ENCODE assay signal across 24 cellular contexts in genomic region chr12:96635844-96636243, GRCh38.
"Had no signal": no experiment of that assay in that cellular context is flagged by ENCODE, and none has a peak within 500 bp of the region (broad histone marks: within the 10 kb centered on the region; RNA-seq: fewer than 3 reads in every experiment).

No MANE protein-coding gene starts in this region.

- H3K9ac ChIP-seq: neural progenitor cell had no signal

- H3K4me1 Mint-ChIP-seq: activated CD4-positive, alpha-beta T cell treated with anti-CD3 and anti-CD28 coated beads for 36 hours; activated naive CD4-positive, alpha-beta T cell treated with anti-CD3 and anti-CD28 coated beads, Interleukin-2, amount 10 ng/mL, durations not matched to agents 7 days and 5 days; central memory CD8-positive, alpha-beta T cell; memory B cell; natural killer cell; neural progenitor cell had no signal

- H3K9me3 Mint-ChIP-seq: activated naive CD4-positive, alpha-beta T cell treated with anti-CD3 and anti-CD28 coated beads, Interleukin-2, amount 10 ng/mL, durations not matched to agents 7 days and 5 days; activated T-helper 1 cell treated with anti-CD3 and anti-CD28 coated beads, Interleukin-12 subunit alpha, Interleukin-12 subunit beta, Interleukin-2, Interleukin-4 antibody, amounts not matched to agents 30 ng/mL and 10 ng/mL and 1 ng/mL, durations not matched to agents 14 hours and 24 hours and 36 hours; central memory CD8-positive, alpha-beta T cell; memory B cell had no signal

- H2AFZ ChIP-seq: neural progenitor cell had no signal

- ATAC-seq: activated CD4-positive, alpha-beta T cell treated with anti-CD3 and anti-CD28 coated beads for 36 hours; gastrocnemius medialis; natural killer cell; right cardiac atrium had no signal

- H3K36me3 Mint-ChIP-seq: activated naive CD4-positive, alpha-beta T cell treated with anti-CD3 and anti-CD28 coated beads, Interleukin-2, amount 10 ng/mL, durations not matched to agents 7 days and 5 days; memory B cell; natural killer cell had no signal

- H3K4me3 ChIP-seq: gastrocnemius medialis, neural progenitor cell, spleen, tibial nerve had no signal

- H3K4me1 ChIP-seq: gastrocnemius medialis, neural progenitor cell, spleen, tibial nerve had no signal

- H3K4me2 ChIP-seq: neural progenitor cell had no signal

- H3K36me3 ChIP-seq: gastrocnemius medialis, neural progenitor cell, spleen, tibial nerve had no signal

- H3K27ac ChIP-seq: gastrocnemius medialis, neural progenitor cell, spleen, tibial nerve had no signal

- H3K27me3 ChIP-seq: gastrocnemius medialis, neural progenitor cell, tibial nerve had no signal

- H3K4me3 Mint-ChIP-seq: activated CD4-positive, alpha-beta T cell treated with anti-CD3 and anti-CD28 coated beads for 36 hours; activated naive CD4-positive, alpha-beta T cell treated with anti-CD3 and anti-CD28 coated beads, Interleukin-2, amount 10 ng/mL, durations not matched to agents 7 days and 5 days; activated T-helper 1 cell treated with anti-CD3 and anti-CD28 coated beads, Interleukin-12 subunit alpha, Interleukin-12 subunit beta, Interleukin-2, Interleukin-4 antibody, amounts not matched to agents 30 ng/mL and 10 ng/mL and 1 ng/mL, durations not matched to agents 14 hours and 24 hours and 36 hours; central memory CD8-positive, alpha-beta T cell; memory B cell; natural killer cell; neural progenitor cell had no signal

- H3K27me3 Mint-ChIP-seq: activated naive CD4-positive, alpha-beta T cell treated with anti-CD3 and anti-CD28 coated beads, Interleukin-2, amount 10 ng/mL, durations not matched to agents 7 days and 5 days had no signal

- H3K9me3 ChIP-seq: gastrocnemius medialis had no signal

- H3K27ac Mint-ChIP-seq: activated CD4-positive, alpha-beta T cell treated with anti-CD3 and anti-CD28 coated beads for 36 hours; activated naive CD4-positive, alpha-beta T cell treated with anti-CD3 and anti-CD28 coated beads, Interleukin-2, amount 10 ng/mL, durations not matched to agents 7 days and 5 days; activated T-helper 1 cell treated with anti-CD3 and anti-CD28 coated beads, Interleukin-12 subunit alpha, Interleukin-12 subunit beta, Interleukin-2, Interleukin-4 antibody, amounts not matched to agents 30 ng/mL and 10 ng/mL and 1 ng/mL, durations not matched to agents 14 hours and 24 hours and 36 hours; memory B cell; natural killer cell; neural progenitor cell had no signal

- DNase-seq: activated CD4-positive, alpha-beta T cell treated with anti-CD3 and anti-CD28 coated beads for 36 hours; activated CD4-positive, CD25-positive, alpha-beta regulatory T cell; activated CD8-positive, alpha-beta memory T cell treated with anti-CD3 and anti-CD28 coated beads for 24 hours; activated gamma-delta T cell; activated naive CD4-positive, alpha-beta T cell treated with anti-CD3 and anti-CD28 coated beads, Interleukin-2, amount 10 ng/mL, durations not matched to agents 7 days and 5 days; activated T-cell treated with anti-CD3 and anti-CD28 coated beads, Interleukin-2, amount 50 U/mL, for 1 hour; amygdala; dermis blood vessel endothelial cell; effector CD8-positive, alpha-beta T cell; gastrocnemius medialis; glutamatergic neuron; kidney; natural killer cell; occipital lobe; posterior cingulate gyrus; right cardiac atrium; spleen; stimulated activated naive CD4-positive, alpha-beta T cell treated with Interleukin-2 at 50 U/mL for 16 hours; T-helper 1 cell had no signal
